In genomic region chr3:133987136-133987535, GRCh38 we compare ENCODE assay signal across 27 cellular contexts. TPM values are rescaled to one million over a fixed set of nuclear protein-coding genes. Genes with fewer than 3 reads are reported as not detected.
DNase-seq lines count a peak whose midpoint lies in the region; ATAC-seq and TF ChIP-seq lines count a peak whose summit lies in the region.
"Had no signal": no experiment of that assay in that cellular context is flagged by ENCODE, and none has a peak within 500 bp of the region (broad histone marks: within the 10 kb centered on the region; RNA-seq: fewer than 3 reads in every experiment).

No MANE protein-coding gene starts in this region.

- peak in 1 of 4 donors; percentile 11 for TF ChIP-seq EP300 in upper lobe of left lung (IDR thresholded peaks at IDR 0.05)

- CTCF ChIA-PET in T-cell (lab: Charles Lee), result no interaction called here

- H3K9me3 Mint-ChIP-seq in T-cell, result no peaks in the 10 kb centered on the region
- H3K9me3 Mint-ChIP-seq: activated CD4-positive, alpha-beta memory T cell treated with anti-CD3 and anti-CD28 coated beads for 36 hours; activated T-helper 17 cell treated with anti-CD3 and anti-CD28 coated beads, Interleukin-2, amount 50 U/mL, for 72 hours; CD8-positive, alpha-beta memory T cell; HFFc6 had no signal

- peaks cover 0 to 12% (median 0%) of the 10 kb centered on the region in 3 donors for H3K4me1 Mint-ChIP-seq in T-cell
- H3K4me1 Mint-ChIP-seq: activated T-helper 17 cell treated with anti-CD3 and anti-CD28 coated beads, Interleukin-2, amount 50 U/mL, for 72 hours; CD8-positive, alpha-beta memory T cell had no signal

- no peaks in the 10 kb centered on the region for H3K36me3 Mint-ChIP-seq in T-cell
- H3K36me3 Mint-ChIP-seq: activated CD4-positive, alpha-beta memory T cell treated with anti-CD3 and anti-CD28 coated beads for 36 hours; CD8-positive, alpha-beta memory T cell had no signal

- peaks cover 7 to 10% of the 10 kb centered on the region in 2 donors for H3K27me3 Mint-ChIP-seq in T-cell

- no peak overlapping the region for H3K4me3 ChIP-seq in upper lobe of left lung
- H3K4me3 ChIP-seq: A549, GM23248, uterus had no signal

- in situ Hi-C loops in KBM-7 (cut with MboI; ENCODE audit: low pct_unique_long_range_greater_than_20kb, low sequenced_read_pairs), result no loop called here

- DNase-seq in NCI-H748 (lab: John Stamatoyannopoulos, UW; ENCODE audit: unreplicated experiment) (peak; percentile 60), NCI-H748 treated with DMSO at 0.1 percent for 48 hours (lab: John Stamatoyannopoulos, UW) (no peak), KBM-7 (peak; percentile 75), islet precursor cell (peak; percentile 69), upper lobe of left lung (no peak), T-cell (no peak)
- no peak for DNase-seq in activated CD4-positive, alpha-beta T cell treated with anti-CD3 and anti-CD28 coated beads, Interleukin-2, amount 50 U/mL, for 48 hours
- DNase-seq: activated CD4-positive, alpha-beta memory T cell treated with anti-CD3 and anti-CD28 coated beads for 36 hours; activated CD8-positive, alpha-beta memory T cell treated with anti-CD3 and anti-CD28 coated beads, Interleukin-2, amount 50 U/mL, for 4 hours; activated naive CD4-positive, alpha-beta T cell treated with anti-CD3 and anti-CD28 coated beads, Interleukin-2, amount 50 U/mL, for 16 hours; amniotic stem cell; brain microvascular endothelial cell; CD8-positive, alpha-beta memory T cell; glutamatergic neuron; GM23248; HFFc6; NCI-H1092; NCI-H1694 treated with DMSO at 0.1 percent for 48 hours; RPMI8226; stimulated activated naive CD4-positive, alpha-beta T cell treated with Interleukin-2 at 50 U/mL for 16 hours; T-helper 1 cell; uterus had no signal

- ATAC-seq in upper lobe of left lung (ENCODE audit: low FRiP score in 2 of 2) (no peak), T-cell (replicated peaks in 1 of 4) (no peak), HG03039 (IDR thresholded peaks at IDR 0.05; ENCODE audit: unreplicated experiment) (no peak)
- ATAC-seq: A549; activated CD4-positive, CD25-positive, alpha-beta regulatory T cell treated with anti-CD3 and anti-CD28 coated beads, Interleukin-2, amount 50 U/mL, for 24 hours; activated T-helper 17 cell treated with anti-CD3 and anti-CD28 coated beads, Interleukin-2, amount 50 U/mL, for 72 hours had no signal

- TF ChIP-seq CTCF in upper lobe of left lung (IDR thresholded peaks at IDR 0.05), result no peak

- POLR2A ChIA-PET in T-cell (lab: Charles Lee), result no interaction called here

- H3K36me3 ChIP-seq in upper lobe of left lung, result peaks cover 0 to 3% (median 0%) of the 10 kb centered on the region in 4 donors
- H3K36me3 ChIP-seq: brain microvascular endothelial cell, uterus had no signal

- H3K27ac Mint-ChIP-seq in T-cell, result no peak overlapping the region
- H3K27ac Mint-ChIP-seq: activated CD4-positive, alpha-beta memory T cell treated with anti-CD3 and anti-CD28 coated beads for 36 hours; activated T-helper 17 cell treated with anti-CD3 and anti-CD28 coated beads, Interleukin-2, amount 50 U/mL, for 72 hours; HFFc6 had no signal

- TF ChIP-seq POLR2A in upper lobe of left lung (IDR thresholded peaks at IDR 0.05), result no peak

- H3K9me3 ChIP-seq in upper lobe of left lung, result no peaks in the 10 kb centered on the region
- H3K9me3 ChIP-seq: A549, uterus had no signal

- WGBS in upper lobe of left lung, 2 donors, result 32 to 40% methylated on average over 8 of the region's 8 CpGs

- no peak overlapping the region for H3K4me3 Mint-ChIP-seq in T-cell
- H3K4me3 Mint-ChIP-seq: activated CD4-positive, alpha-beta memory T cell treated with anti-CD3 and anti-CD28 coated beads for 36 hours; activated T-helper 17 cell treated with anti-CD3 and anti-CD28 coated beads, Interleukin-2, amount 50 U/mL, for 72 hours; CD8-positive, alpha-beta memory T cell; HFFc6 had no signal

- peak overlapping the region in 3 of 4 donors; percentile 44 to 80 (median 78) for H3K27ac ChIP-seq in upper lobe of left lung
- H3K27ac ChIP-seq: A549, brain microvascular endothelial cell, GM23248 had no signal

- peaks cover 23 to 49% (median 30%) of the 10 kb centered on the region in 4 donors for H3K4me1 ChIP-seq in upper lobe of left lung
- H3K4me1 ChIP-seq: A549, uterus had no signal

- H3K27me3 ChIP-seq in upper lobe of left lung, result no peaks in the 10 kb centered on the region
- H3K27me3 ChIP-seq: brain microvascular endothelial cell, uterus had no signal

RNA-seq across cellular contexts. Expression of gene SLCO2A1, which starts 42.6 kb away (rescaled TPM):
- total RNA-seq in upper lobe of left lung, result 100 to 1,000 TPM in 5 of 6 donors, 10 to 100 TPM in 1; 56.2 to 308 (median 133) TPM
- total RNA-seq in T-cell, result under 1 TPM in 3 of 5 donors, not detected in 2; 0.18 to 0.39 (median 0.25) TPM
- total RNA-seq: activated CD4-positive, alpha-beta memory T cell treated with anti-CD3 and anti-CD28 coated beads for 36 hours; activated T-helper 17 cell treated with anti-CD3 and anti-CD28 coated beads, Interleukin-2, amount 50 U/mL, for 72 hours; CD8-positive, alpha-beta memory T cell; SK-MEL-5 had no signal

Comparison
In these comparisons a context has a peak if more than half of its experiments do, and no peak if none do; other contexts are left out.
1. DNase-seq: peak in NCI-H748 (single experiment), KBM-7 (single experiment) and islet precursor cell (single experiment); none in NCI-H748 treated with DMSO at 0.1 percent for 48 hours (single experiment), upper lobe of left lung (0 of 2), T-cell (0 of 34) and activated CD4-positive, alpha-beta T cell treated with anti-CD3 and anti-CD28 coated beads, Interleukin-2, amount 50 U/mL, for 48 hours (0 of 2).
2. RNA of gene SLCO2A1, which starts 42.6 kb away (total RNA-seq): 56.2 to 308 TPM in upper lobe of left lung; 0.18 to 0.39 TPM in T-cell; every median in the first group is over 10 times any median in the second.